In genomic region chr6:149431905-149432775, GRCh38 we compare ENCODE assay signal across 8 cellular contexts. TPM values are rescaled to one million over a fixed set of nuclear protein-coding genes. Genes with fewer than 3 reads are reported as not detected.
A peak's percentile ranks its signal among the peaks of the same experiment; 100 is the strongest.
DNase-seq lines count a peak whose midpoint lies in the region; ATAC-seq and TF ChIP-seq lines count a peak whose summit lies in the region.

No MANE protein-coding gene starts in this region.

- H3F3A ChIP-seq in GM23338 (replicated peaks; ENCODE audit: low read depth) (no peaks in the 10 kb centered on the region), MM.1S (ENCODE audit: insufficient read depth, low read length) (no peaks in the 10 kb centered on the region)

- intact Hi-C loops in tibial artery (cut with DNase I; ENCODE audit: low total_unique reads), result loop anchor here (1.0 to 5.0 kb wide), 3 partner anchors 85 to 404 kb away; no protein-coding TSS in a partner anchor

- no peaks in the 10 kb centered on the region; the same call in 2 of the 3 replicates for H3K36me3 Mint-ChIP-seq in GM23338 (ENCODE audit: low read depth)

- no peak overlapping the region for H3K9ac ChIP-seq in MM.1S (ENCODE audit: low read length)
- no peak overlapping the region for H3K9ac ChIP-seq in parathyroid adenoma

- no peaks in the 10 kb centered on the region for H3K79me2 ChIP-seq in GM23338 (replicated peaks; ENCODE audit: insufficient read depth)
- no peaks in the 10 kb centered on the region for H3K79me2 ChIP-seq in MM.1S (ENCODE audit: low read length)
- no peaks in the 10 kb centered on the region for H3K79me2 ChIP-seq in parathyroid adenoma

- H3K4me1 ChIP-seq in GM23338 (ENCODE audit: insufficient read depth) (no peaks in the 10 kb centered on the region), MM.1S (ENCODE audit: low read length) (no peaks in the 10 kb centered on the region), SJCRH30 (0 out of 2 replicates have a peak, but pooled peaks cover 2% of the 10 kb centered on the region), parathyroid adenoma (no peaks in the 10 kb centered on the region), tibial artery (peaks cover 0 to 8% (median 3%) of the 10 kb centered on the region in 4 donors)

- H3K27ac Mint-ChIP-seq in GM23338, result no peak overlapping the region

- peak; percentile 98 for ATAC-seq in GM23338

- H3K4me2 ChIP-seq in GM23338, result no peak overlapping the region
- peak overlapping the region; percentile 41; the same call in 1 of the 2 replicates for H3K4me2 ChIP-seq in MM.1S (ENCODE audit: low read depth, low read length)
- no peak overlapping the region for H3K4me2 ChIP-seq in parathyroid adenoma (ENCODE audit: low read length)

- H3K4me3 ChIP-seq in GM23338 (no peak overlapping the region), MM.1S (ENCODE audit: low read length) (no peak overlapping the region), SJCRH30 (no peak overlapping the region), parathyroid adenoma (ENCODE audit: low read depth, low read length) (no peak overlapping the region), tibial artery (no peak overlapping the region)

- H4K20me1 ChIP-seq in GM23338 (replicated peaks; ENCODE audit: insufficient read depth) (no peaks in the 10 kb centered on the region), MM.1S (ENCODE audit: insufficient read depth, low read length) (no peaks in the 10 kb centered on the region)

- H2AFZ ChIP-seq in GM23338 (peak overlapping the region; percentile 67; the same call in 1 of the 2 replicates), MM.1S (ENCODE audit: low read length) (no peak overlapping the region), parathyroid adenoma (peak overlapping the region; percentile 61)

- H3K4me3 Mint-ChIP-seq in GM23338, result no peak overlapping the region

- H3K27ac ChIP-seq in GM23338 (ENCODE audit: low read depth) (no peak overlapping the region), MM.1S (ENCODE audit: low read length) (no peak overlapping the region), SJCRH30 (no peak overlapping the region), parathyroid adenoma (no peak overlapping the region), tibial artery (no peak overlapping the region)

- H3K9me2 ChIP-seq in GM23338 (ENCODE audit: insufficient read depth), result no peaks in the 10 kb centered on the region
- no peaks in the 10 kb centered on the region for H3K9me2 ChIP-seq in MM.1S (replicated peaks; ENCODE audit: insufficient read depth, low read length)

- TF ChIP-seq CTCF in GM23338 (conservative IDR thresholded peaks at IDR 0.05; ENCODE audit: low read depth in 2 of 2) (peak; percentile 91 to 100; a peak in 3 of 4 replicates), MM.1S (IDR thresholded peaks at IDR 0.05; ENCODE audit: low read length) (peak; percentile 72), parathyroid adenoma (IDR thresholded peaks at IDR 0.05) (peak; percentile 94), tibial artery (IDR thresholded peaks at IDR 0.05) (peak; percentile 93)

- no peaks in the 10 kb centered on the region for H3K9me3 ChIP-seq in MM.1S (replicated peaks; ENCODE audit: insufficient read depth, low read length)
- H3K9me3 ChIP-seq in SJCRH30 (replicated peaks), result no peaks in the 10 kb centered on the region
- H3K9me3 ChIP-seq in parathyroid adenoma (ENCODE audit: control insufficient read depth, low read length), result no peaks in the 10 kb centered on the region
- no peaks in the 10 kb centered on the region for H3K9me3 ChIP-seq in tibial artery

- DNase-seq in EL (peak; percentile 86), GM23338 (ENCODE audit: low spot score) (peak; percentile 97), MM.1S (peak; percentile 42), SJCRH30 (peak; percentile 91 to 97), globus pallidus (ENCODE audit: low spot score) (peak; percentile 86), tibial artery (peak; percentile 92 to 95)
- peak; percentile 96 for DNase-seq in activated effector memory CD4-positive, alpha-beta T cell treated with anti-CD3 and anti-CD28 coated beads, Interleukin-2, amount 50 U/mL, for 16 hours

- H3K27me3 Mint-ChIP-seq in GM23338 (ENCODE audit: insufficient read depth, low read depth, poor library complexity), result peaks cover 13% of the 10 kb centered on the region

- H3K9me3 Mint-ChIP-seq in GM23338, result no peaks in the 10 kb centered on the region; the same call in 2 of the 3 replicates

- no peaks in the 10 kb centered on the region for H3K27me3 ChIP-seq in GM23338 (ENCODE audit: insufficient read depth)
- no peaks in the 10 kb centered on the region for H3K27me3 ChIP-seq in MM.1S (replicated peaks; ENCODE audit: insufficient read depth, low read length)
- H3K27me3 ChIP-seq in SJCRH30, result no peaks in the 10 kb centered on the region
- H3K27me3 ChIP-seq in parathyroid adenoma (ENCODE audit: control insufficient read depth, insufficient read depth, low read length), result no peaks in the 10 kb centered on the region
- peaks cover 0 to 33% of the 10 kb centered on the region in 2 donors for H3K27me3 ChIP-seq in tibial artery

- no peaks in the 10 kb centered on the region; the same call in 1 of the 3 replicates for H3K4me1 Mint-ChIP-seq in GM23338

- H3K36me3 ChIP-seq in GM23338 (ENCODE audit: insufficient read depth) (no peaks in the 10 kb centered on the region), MM.1S (replicated peaks; ENCODE audit: insufficient read depth, low read length) (no peaks in the 10 kb centered on the region), SJCRH30 (no peaks in the 10 kb centered on the region), parathyroid adenoma (ENCODE audit: control insufficient read depth, insufficient read depth, low read length) (no peaks in the 10 kb centered on the region), tibial artery (no peaks in the 10 kb centered on the region)

TF ChIP-seq in GM23338, 12 proteins besides CTCF, POLR2A, EP300 and RAD21 (continues in another document):
- TF ChIP-seq STAT1 (IDR thresholded peaks at IDR 0.05; ENCODE audit: unreplicated experiment), result no peak
- no peak for TF ChIP-seq CREB1 (CRISPR knock-in tag; IDR thresholded peaks at IDR 0.05; ENCODE audit: low read depth)
- no peak for TF ChIP-seq JUNB (IDR thresholded peaks at IDR 0.05; ENCODE audit: unreplicated experiment)
- TF ChIP-seq, protein P1, sequence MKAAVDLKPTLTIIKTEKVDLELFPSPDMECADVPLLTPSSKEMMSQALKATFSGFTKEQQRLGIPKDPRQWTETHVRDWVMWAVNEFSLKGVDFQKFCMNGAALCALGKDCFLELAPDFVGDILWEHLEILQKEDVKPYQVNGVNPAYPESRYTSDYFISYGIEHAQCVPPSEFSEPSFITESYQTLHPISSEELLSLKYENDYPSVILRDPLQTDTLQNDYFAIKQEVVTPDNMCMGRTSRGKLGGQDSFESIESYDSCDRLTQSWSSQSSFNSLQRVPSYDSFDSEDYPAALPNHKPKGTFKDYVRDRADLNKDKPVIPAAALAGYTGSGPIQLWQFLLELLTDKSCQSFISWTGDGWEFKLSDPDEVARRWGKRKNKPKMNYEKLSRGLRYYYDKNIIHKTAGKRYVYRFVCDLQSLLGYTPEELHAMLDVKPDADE (IDR thresholded peaks at IDR 0.05), result no peak
- TF ChIP-seq NANOG (IDR thresholded peaks at IDR 0.05; ENCODE audit: borderline replicate concordance), result no peak
- no peak for TF ChIP-seq EZH2phosphoT487 (IDR thresholded peaks at IDR 0.05; ENCODE audit: unreplicated experiment)
- TF ChIP-seq POLR2AphosphoS5 (IDR thresholded peaks at IDR 0.05; ENCODE audit: low read depth), result no peak
- no peak for TF ChIP-seq ZNF114 (CRISPR knock-in tag; IDR thresholded peaks at IDR 0.05)

RNA-seq across cellular contexts. Expression of gene SUMO4, which starts 32.1 kb away (rescaled TPM):
- total RNA-seq in GM23338 (2014; rRNA removed; shearing (Covaris generic)), result 0.74 and 1.9 TPM in 2 replicates
- 1.2 and 2.1 TPM in 2 replicates for polyA plus RNA-seq in GM23338 (2016; fragmentation: Nextera tagmentation; extraction: Ambion mirVana)
- total RNA-seq in SJCRH30 (2014; rRNA removed; shearing (Covaris generic)), result 1.1 and 1.5 TPM in 2 replicates

RNA-seq across cellular contexts. Expression of gene ZC3H12D, which starts 52.7 kb away (rescaled TPM):
- total RNA-seq in GM23338 (2014; rRNA removed; shearing (Covaris generic)), result 0.04 and 0.07 TPM in 2 replicates
- polyA plus RNA-seq in GM23338 (2016; fragmentation: Nextera tagmentation; extraction: Ambion mirVana), result not detected in 2 replicates
- not detected in 2 replicates for total RNA-seq in SJCRH30 (2014; rRNA removed; shearing (Covaris generic))

Comparison
In these comparisons a context has a peak if more than half of its experiments do, and no peak if none do; other contexts are left out.
1. DNase-seq: peak in every context shown above with its lines; median percentile 97 in GM23338; 96 in activated effector memory CD4-positive, alpha-beta T cell treated with anti-CD3 and anti-CD28 coated beads, Interleukin-2, amount 50 U/mL, for 16 hours; 94 in SJCRH30; 94 in tibial artery; 86 in EL; 86 in globus pallidus; 42 in MM.1S.